1 cellular context compared by ENCODE assay signal in the genomic region with DNA sequence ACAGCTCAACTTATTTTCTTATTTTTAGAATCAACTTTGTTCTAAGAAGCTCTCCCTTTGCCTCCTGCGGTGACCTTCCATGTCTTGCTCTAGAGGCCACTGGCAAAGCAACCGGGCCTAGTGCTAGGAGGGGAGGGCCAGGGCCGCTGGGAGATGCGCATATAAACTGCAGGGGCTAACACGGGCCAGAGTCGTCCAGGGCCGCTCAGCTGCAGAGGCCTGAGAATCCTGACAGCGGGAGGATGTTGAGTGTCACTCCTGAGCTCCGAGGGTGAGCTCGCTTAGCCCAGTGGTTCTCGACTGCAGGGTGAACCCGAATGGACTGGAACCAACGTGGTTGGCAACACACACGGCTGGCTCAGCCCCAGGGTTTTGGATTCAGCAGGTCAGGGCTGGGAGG.
A peak's percentile ranks its signal among the peaks of the same experiment; 100 is the strongest.
TF ChIP-seq lines count a peak whose summit lies in the region.

No MANE protein-coding gene starts in this region.

TF ChIP-seq in H1, 55 proteins besides CTCF, POLR2A, EP300 and RAD21:
- TF ChIP-seq, protein P1, sequence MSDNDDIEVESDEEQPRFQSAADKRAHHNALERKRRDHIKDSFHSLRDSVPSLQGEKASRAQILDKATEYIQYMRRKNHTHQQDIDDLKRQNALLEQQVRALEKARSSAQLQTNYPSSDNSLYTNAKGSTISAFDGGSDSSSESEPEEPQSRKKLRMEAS (IDR thresholded peaks at IDR 0.05): no peak
- 0 out of 2 replicates have a peak, but pooled peaks have one; percentile 68 for TF ChIP-seq POU5F1 (IDR thresholded peaks at IDR 0.05; ENCODE audit: low read depth, low read length)
